ENCODE assay signal across 18 cellular contexts in genomic region chr21:34042735-34043134, GRCh38.
"Had no signal": no experiment of that assay in that cellular context is flagged by ENCODE, and none has a peak within 500 bp of the region (broad histone marks: within the 10 kb centered on the region; RNA-seq: fewer than 3 reads in every experiment).

No MANE protein-coding gene starts in this region.

- H3K27me3 Mint-ChIP-seq: type B pancreatic cell had no signal

- DNase-seq: effector CD4-positive, alpha-beta T cell; endodermal cell; erythroblast; immature natural killer cell; kidney; left cardiac atrium; left ventricle myocardium inferior; lower lobe of right lung; natural killer cell; posterior cingulate gyrus; stimulated activated CD4-positive, alpha-beta T cell treated with anti-CD3 and anti-CD28 coated beads, Interleukin-2, amount 100 ng/mL, for 24 hours; stimulated activated naive CD4-positive, alpha-beta T cell treated with Interleukin-2 at 50 U/mL for 16 hours; thyroid gland had no signal

- ATAC-seq: left cardiac atrium, lower lobe of right lung, natural killer cell, sciatic nerve had no signal

- H3K27ac Mint-ChIP-seq: endodermal cell, immature natural killer cell, memory B cell, mesothelial cell of epicardium, type B pancreatic cell had no signal

- H3K4me3 Mint-ChIP-seq: endodermal cell, immature natural killer cell, memory B cell, mesothelial cell of epicardium, natural killer cell, neural crest cell, type B pancreatic cell had no signal

- H3K4me1 Mint-ChIP-seq: mesothelial cell of epicardium had no signal

- H3K36me3 Mint-ChIP-seq: memory B cell, mesothelial cell of epicardium, natural killer cell, type B pancreatic cell had no signal

- H3K9me3 Mint-ChIP-seq: immature natural killer cell, memory B cell, natural killer cell, type B pancreatic cell had no signal
